Comparison of ENCODE assay signal across 11 cellular contexts in the genomic region with DNA sequence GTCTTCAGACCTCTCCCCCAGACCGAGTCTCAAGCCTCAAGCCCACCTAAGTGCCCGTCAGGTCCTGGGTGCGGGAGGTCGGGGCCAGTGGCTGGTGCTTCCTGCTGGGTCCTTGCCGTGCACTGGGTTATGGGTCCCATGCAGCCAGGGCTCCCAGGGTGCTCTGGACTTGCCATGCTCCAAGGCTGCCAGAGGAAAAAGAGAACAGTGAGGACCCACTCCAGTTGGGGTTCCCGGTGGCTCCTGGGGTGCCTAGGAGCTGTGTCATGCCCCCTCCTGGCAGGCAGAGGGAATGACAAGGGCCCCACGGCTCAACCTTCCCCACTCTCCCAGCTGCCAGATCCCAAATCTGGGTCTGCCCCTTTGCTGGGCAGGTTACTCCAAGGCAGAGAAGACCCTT. TPM values are rescaled to one million over a fixed set of nuclear protein-coding genes. Genes with fewer than 3 reads are reported as not detected.
DNase-seq lines count a peak whose midpoint lies in the region; ATAC-seq and TF ChIP-seq lines count a peak whose summit lies in the region.
"Had no signal": no experiment of that assay in that cellular context is flagged by ENCODE, and none has a peak within 500 bp of the region (broad histone marks: within the 10 kb centered on the region; RNA-seq: fewer than 3 reads in every experiment).

No MANE protein-coding gene starts in this region.

- H3K27me3 Mint-ChIP-seq in CD14-positive monocyte (ENCODE audit: low read depth in 3 of 3): no peaks in the 10 kb centered on the region
- no peaks in the 10 kb centered on the region for H3K27me3 Mint-ChIP-seq in activated naive CD8-positive, alpha-beta T cell treated with anti-CD3 and anti-CD28 coated beads, Interleukin-2, amount 50 U/mL, for 24 hours
- H3K27me3 Mint-ChIP-seq in memory B cell: no peaks in the 10 kb centered on the region

- H3K27me3 ChIP-seq in Karpas-422 (ENCODE audit: low read length): no peaks in the 10 kb centered on the region

- H3K4me2 ChIP-seq in Karpas-422 (ENCODE audit: low read depth, low read length, poor library complexity, severe bottlenecking): no peak overlapping the region

- peaks cover 4% of the 10 kb centered on the region; the same call in 1 of the 2 replicates for H3K79me2 ChIP-seq in Karpas-422 (ENCODE audit: low read length)

- no peak overlapping the region for H3K27ac ChIP-seq in Karpas-422 (ENCODE audit: low read length)

- TF ChIP-seq CTCF in CD14-positive monocyte (IDR thresholded peaks at IDR 0.05): peak; percentile 79
- peak; percentile 73 for TF ChIP-seq CTCF in GM12874 (IDR thresholded peaks at IDR 0.05; ENCODE audit: insufficient read depth, low read depth, low read length)

- peaks cover 13% of the 10 kb centered on the region for H3K4me1 ChIP-seq in Karpas-422 (ENCODE audit: low read length)

- peaks cover 47% of the 10 kb centered on the region for H3K4me1 Mint-ChIP-seq in CD14-positive monocyte
- peaks cover 48% of the 10 kb centered on the region for H3K4me1 Mint-ChIP-seq in activated naive CD8-positive, alpha-beta T cell treated with anti-CD3 and anti-CD28 coated beads, Interleukin-2, amount 50 U/mL, for 24 hours
- H3K4me1 Mint-ChIP-seq in memory B cell: peaks cover 29% of the 10 kb centered on the region

- H3K9me3 Mint-ChIP-seq in CD14-positive monocyte (peaks cover 14 to 20% (median 17%) of the 10 kb centered on the region in 7 donors), memory B cell (peaks cover 1% of the 10 kb centered on the region)
- peaks cover 12% of the 10 kb centered on the region for H3K9me3 Mint-ChIP-seq in activated naive CD8-positive, alpha-beta T cell treated with anti-CD3 and anti-CD28 coated beads, Interleukin-2, amount 50 U/mL, for 24 hours

- peaks cover 66 to 74% of the 10 kb centered on the region in 2 donors for H3K36me3 Mint-ChIP-seq in CD14-positive monocyte
- peaks cover 46% of the 10 kb centered on the region for H3K36me3 Mint-ChIP-seq in activated naive CD8-positive, alpha-beta T cell treated with anti-CD3 and anti-CD28 coated beads, Interleukin-2, amount 50 U/mL, for 24 hours (ENCODE audit: low read depth)
- H3K36me3 Mint-ChIP-seq in memory B cell: peaks cover 52% of the 10 kb centered on the region

- no peaks in the 10 kb centered on the region for H3K9me2 ChIP-seq in Karpas-422 (replicated peaks; ENCODE audit: insufficient read depth, low read length)

- peaks cover 10% of the 10 kb centered on the region; the same call in 1 of the 2 replicates for H3K36me3 ChIP-seq in Karpas-422 (ENCODE audit: insufficient read depth, low read length)

- no peaks in the 10 kb centered on the region for H4K20me1 ChIP-seq in Karpas-422 (ENCODE audit: insufficient read depth, low read depth, low read length)

- H3K4me3 Mint-ChIP-seq in CD14-positive monocyte (no peak overlapping the region), memory B cell (no peak overlapping the region)
- H3K4me3 Mint-ChIP-seq in activated naive CD8-positive, alpha-beta T cell treated with anti-CD3 and anti-CD28 coated beads, Interleukin-2, amount 50 U/mL, for 24 hours: no peak overlapping the region

- no peak overlapping the region for H2AFZ ChIP-seq in Karpas-422 (ENCODE audit: low read length)

- no peak overlapping the region for H3K4me3 ChIP-seq in Karpas-422 (ENCODE audit: low read length)

- no peak for ATAC-seq in activated naive CD8-positive, alpha-beta T cell treated with anti-CD3 and anti-CD28 coated beads, Interleukin-2, amount 50 U/mL, for 24 hours
- no peak for ATAC-seq in memory B cell (ENCODE audit: low read depth)
- no peak for ATAC-seq in HG03442 (IDR thresholded peaks at IDR 0.05; ENCODE audit: unreplicated experiment)

- no peak overlapping the region for H3K9ac ChIP-seq in Karpas-422 (ENCODE audit: low read length)

- no peak for DNase-seq in CD14-positive monocyte (ENCODE audit: low spot score)
- DNase-seq in activated naive CD8-positive, alpha-beta T cell treated with anti-CD3 and anti-CD28 coated beads, Interleukin-2, amount 50 U/mL, for 24 hours: peak; percentile 32
- DNase-seq in memory B cell (ENCODE audit: low spot score in 2 of 2): no peak
- no peak for DNase-seq in NCI-H446 (lab: John Stamatoyannopoulos, UW)
- no peak for DNase-seq in NAMALWA (ENCODE audit: low spot score)
- no peak for DNase-seq in Karpas-422
- DNase-seq: HCEC 1CT; NCI-H526 treated with DMSO at 0.1 percent for 48 hours; stimulated activated CD4-positive, alpha-beta T cell treated with anti-CD3 and anti-CD28 coated beads, Interleukin-2, amount 100 ng/mL, for 48 hours had no signal

- peak overlapping the region in 6 of 7 donors; percentile 11 to 100 (median 80) for H3K27ac Mint-ChIP-seq in CD14-positive monocyte
- H3K27ac Mint-ChIP-seq in activated naive CD8-positive, alpha-beta T cell treated with anti-CD3 and anti-CD28 coated beads, Interleukin-2, amount 50 U/mL, for 24 hours: peak overlapping the region; percentile 79
- peak overlapping the region; percentile 88 for H3K27ac Mint-ChIP-seq in memory B cell

- peaks cover 5% of the 10 kb centered on the region for H3K9me3 ChIP-seq in Karpas-422 (ENCODE audit: low read length)

- intact Hi-C loops in CD14-positive monocyte (cut with micrococcal nuclease): loop anchor here in 1 of 2 donors (5.0 kb wide), 1 partner anchor 35 kb away; no protein-coding TSS in a partner anchor

RNA-seq across cellular contexts. Expression of gene SNX20, which starts 3.8 kb away (rescaled TPM):
- 10 to 100 TPM; 51.0 to 83.2 TPM for polyA plus RNA-seq in CD14-positive monocyte
- 10.2 and 15.4 TPM in 2 replicates for total RNA-seq in Karpas-422 (2014; rRNA removed; shearing (Covaris generic); ENCODE audit: low replicate concordance)

RNA-seq across cellular contexts. Expression of gene NOD2, which starts 16.1 kb away (rescaled TPM):
- 10 to 100 TPM; 18.5 to 29.7 TPM for polyA plus RNA-seq in CD14-positive monocyte
- not detected in 2 replicates for total RNA-seq in Karpas-422 (2014; rRNA removed; shearing (Covaris generic); ENCODE audit: low replicate concordance)
